Comparison of ENCODE assay signal across 19 cellular contexts in genomic region chr3:117011687-117012250, GRCh38.
"Had no signal": no experiment of that assay in that cellular context is flagged by ENCODE, and none has a peak within 500 bp of the region (broad histone marks: within the 10 kb centered on the region; RNA-seq: fewer than 3 reads in every experiment).

No MANE protein-coding gene starts in this region.

- ATAC-seq: left lung; mucosa of descending colon; naive thymus-derived CD4-positive, alpha-beta T cell; stimulated activated memory B cell treated with anti-CD40 and anti-IgM and Interleukin-4, amounts not matched to agents 10 μg/mL and 1 μg/mL and 100 μg/mL, for 72 hours; T-cell had no signal

- H3K4me3 Mint-ChIP-seq: naive thymus-derived CD4-positive, alpha-beta T cell; stimulated activated memory B cell treated with anti-CD40 and anti-IgM and Interleukin-4, amounts not matched to agents 10 μg/mL and 1 μg/mL and 100 μg/mL, for 72 hours; T-cell; type B pancreatic cell had no signal

- H3K27me3 Mint-ChIP-seq: stimulated activated memory B cell treated with anti-CD40 and anti-IgM and Interleukin-4, amounts not matched to agents 10 μg/mL and 1 μg/mL and 100 μg/mL, for 72 hours; T-cell; type B pancreatic cell had no signal

- H3K79me2 ChIP-seq: parathyroid adenoma had no signal

- H3K9me3 Mint-ChIP-seq: stimulated activated memory B cell treated with anti-CD40 and anti-IgM and Interleukin-4, amounts not matched to agents 10 μg/mL and 1 μg/mL and 100 μg/mL, for 72 hours had no signal

- DNase-seq: activated CD4-positive, alpha-beta T cell treated with anti-CD3 and anti-CD28 coated beads, Interleukin-2, amount 50 U/mL, for 48 hours; activated CD4-positive, CD25-positive, alpha-beta regulatory T cell treated with anti-CD3 and anti-CD28 coated beads, Interleukin-2, amount 50 U/mL, for 72 hours; activated naive CD4-positive, alpha-beta T cell treated with anti-CD3 and anti-CD28 coated beads, Interleukin-2, amount 50 U/mL, for 16 hours; adrenal gland; islet precursor cell; left lung; mammary epithelial cell; mucosa of descending colon; naive thymus-derived CD4-positive, alpha-beta T cell; SK-N-SH; stimulated activated CD4-positive, alpha-beta T cell treated with anti-CD3 and anti-CD28 coated beads, Interleukin-2, amount 100 ng/mL, for 48 hours; substantia nigra; T-cell; T-helper 9 cell had no signal

- H3K4me1 Mint-ChIP-seq: T-cell had no signal

- H3K4me1 ChIP-seq: adrenal gland, esophagus muscularis mucosa, left lung, parathyroid adenoma had no signal

- H2AFZ ChIP-seq: parathyroid adenoma had no signal

- H3K4me3 ChIP-seq: adrenal gland, cardiac muscle cell, esophagus muscularis mucosa, left lung, mucosa of descending colon had no signal

- H3K27me3 ChIP-seq: adrenal gland, cardiac muscle cell, esophagus muscularis mucosa, left lung had no signal

- H3K9me3 ChIP-seq: adrenal gland, esophagus muscularis mucosa, left lung, mucosa of descending colon, SK-N-SH had no signal

- H3K36me3 ChIP-seq: adrenal gland, cardiac muscle cell, esophagus muscularis mucosa, left lung had no signal

- H3K27ac ChIP-seq: adrenal gland, cardiac muscle cell, esophagus muscularis mucosa, left lung, parathyroid adenoma had no signal

- H3K36me3 Mint-ChIP-seq: naive thymus-derived CD4-positive, alpha-beta T cell; stimulated activated memory B cell treated with anti-CD40 and anti-IgM and Interleukin-4, amounts not matched to agents 10 μg/mL and 1 μg/mL and 100 μg/mL, for 72 hours; T-cell; type B pancreatic cell had no signal

- H3K4me2 ChIP-seq: SK-N-SH had no signal
